Comparison of ENCODE assay signal across 19 cellular contexts in genomic region chr6:33169286-33170175, GRCh38. TPM values are rescaled to one million over a fixed set of nuclear protein-coding genes. Genes with fewer than 3 reads are reported as not detected.
DNase-seq lines count a peak whose midpoint lies in the region; ATAC-seq, FAIRE-seq and TF ChIP-seq lines count a peak whose summit lies in the region.
"Had no signal": no experiment of that assay in that cellular context is flagged by ENCODE, and none has a peak within 500 bp of the region (broad histone marks: within the 10 kb centered on the region; RNA-seq: fewer than 3 reads in every experiment).

No MANE protein-coding gene starts in this region.

- peaks cover 2 to 17% of the 10 kb centered on the region in 2 experiments; a peak in 3 of 5 replicates for H3K27me3 ChIP-seq in HepG2 (ENCODE audit: control insufficient read depth in 1 of 2, insufficient read depth in 2 of 2, low read length in 2 of 2)
- H3K27me3 ChIP-seq in right lobe of liver = no peaks in the 10 kb centered on the region
- H3K27me3 ChIP-seq: sigmoid colon had no signal

- H3K9me3 ChIP-seq in HepG2 (ENCODE audit: low read length) (no peaks in the 10 kb centered on the region), right lobe of liver (no peaks in the 10 kb centered on the region)
- H3K9me3 ChIP-seq: sigmoid colon, thoracic aorta had no signal

- DNase-seq in HepG2 (ENCODE audit: low spot score) (no peak), right lobe of liver (no peak), chondrocyte (ENCODE audit: low spot score) (peak; percentile 57), SW 1271 (lab: John Stamatoyannopoulos, UW) (no peak), NCI-H1092 treated with DMSO at 0.1 percent for 48 hours (lab: John Stamatoyannopoulos, UW) (no peak)
- DNase-seq: activated CD4-positive, alpha-beta T cell treated with anti-CD3 and anti-CD28 coated beads, Interleukin-2, amount 10 ng/mL, durations not matched to agents 7 days and 5 days; dermis blood vessel endothelial cell; left cardiac atrium; mesenchymal stem cell; NCI-H146; NCI-H2171 treated with DMSO at 0.1 percent for 48 hours; NCI-H526; SIG-M5; T-helper 1 cell had no signal

- H3K9me3 Mint-ChIP-seq in chondrocyte (ENCODE audit: low read depth) = no peaks in the 10 kb centered on the region
- H3K9me3 Mint-ChIP-seq: activated CD4-positive, alpha-beta T cell treated with anti-CD3 and anti-CD28 coated beads, Interleukin-2, amount 10 ng/mL, durations not matched to agents 7 days and 5 days; activated T-helper 17 cell treated with anti-CD3 and anti-CD28 coated beads, Interleukin-2, amount 50 U/mL, for 72 hours had no signal

- intact Hi-C loops in HepG2 (cut with micrococcal nuclease; ENCODE audit: unreplicated experiment) = no loop called here
- intact Hi-C loops in right lobe of liver (cut with DNase I) = loop anchor here (5.0 to 10.0 kb wide), 2 partner anchors 75 to 78 kb away; no protein-coding TSS in a partner anchor

- TF ChIP-seq EP300 in HepG2 (IDR thresholded peaks at IDR 0.05; ENCODE audit: low read depth in 2 of 2, low read length in 2 of 2) (no peak), HepG2 (CRISPR knock-in tag; IDR thresholded peaks at IDR 0.05; ENCODE audit: borderline replicate concordance) (no peak)

- ATAC-seq in HepG2 (no peak), right lobe of liver (no peak), HG03135 (IDR thresholded peaks at IDR 0.05; ENCODE audit: unreplicated experiment) (no peak)
- ATAC-seq: activated T-helper 17 cell treated with anti-CD3 and anti-CD28 coated beads, Interleukin-2, amount 50 U/mL, for 72 hours; left cardiac atrium had no signal

- no peaks in the 10 kb centered on the region for H3K27me3 Mint-ChIP-seq in chondrocyte (ENCODE audit: low read depth)
- H3K27me3 Mint-ChIP-seq: activated CD4-positive, alpha-beta T cell treated with anti-CD3 and anti-CD28 coated beads, Interleukin-2, amount 10 ng/mL, durations not matched to agents 7 days and 5 days had no signal

- TF ChIP-seq POLR2A in HepG2 (IDR thresholded peaks at IDR 0.05; ENCODE audit: insufficient read depth in 1 of 2, low read depth in 2 of 2, low read length in 2 of 2) = no peak
- no peak for TF ChIP-seq POLR2A in right lobe of liver (IDR thresholded peaks at IDR 0.05)

- H3K36me3 ChIP-seq in HepG2 (replicated peaks in 1 of 2; ENCODE audit: control insufficient read depth in 1 of 2, insufficient read depth in 2 of 2, low read length in 2 of 2) (no peaks in the 10 kb centered on the region), right lobe of liver (no peaks in the 10 kb centered on the region)
- H3K36me3 ChIP-seq: sigmoid colon, thoracic aorta had no signal

- no peak overlapping the region for H2AFZ ChIP-seq in HepG2 (ENCODE audit: low read length)
- H2AFZ ChIP-seq: parathyroid adenoma had no signal

- H3K4me3 Mint-ChIP-seq in chondrocyte (ENCODE audit: unreplicated experiment) = no peak overlapping the region
- H3K4me3 Mint-ChIP-seq: activated CD4-positive, alpha-beta T cell treated with anti-CD3 and anti-CD28 coated beads, Interleukin-2, amount 10 ng/mL, durations not matched to agents 7 days and 5 days; activated T-helper 17 cell treated with anti-CD3 and anti-CD28 coated beads, Interleukin-2, amount 50 U/mL, for 72 hours had no signal

- no peak overlapping the region for H3K27ac ChIP-seq in HepG2 (ENCODE audit: extremely low read length, insufficient read depth, low read length)
- no peak overlapping the region for H3K27ac ChIP-seq in right lobe of liver
- H3K27ac ChIP-seq: parathyroid adenoma, sigmoid colon, thoracic aorta had no signal

- no peak for TF ChIP-seq CTCF in HepG2 (CRISPR knock-in tag; IDR thresholded peaks at IDR 0.05)
- TF ChIP-seq CTCF in right lobe of liver (IDR thresholded peaks at IDR 0.05) = no peak
- no peak for TF ChIP-seq CTCF in chondrocyte (IDR thresholded peaks at IDR 0.05)

- no peak overlapping the region for H3K4me2 ChIP-seq in HepG2 (ENCODE audit: low read depth, low read length)

- no TSS peak for BruUV-seq in HepG2 (replicated peaks; lab: Mats Ljungman, UMichigan)

- no peak for TF ChIP-seq RAD21 in HepG2 (CRISPR knock-in tag; IDR thresholded peaks at IDR 0.05)

- H3K4me1 ChIP-seq in HepG2 (ENCODE audit: insufficient read depth, low read length) (peaks cover 32% of the 10 kb centered on the region), right lobe of liver (no peaks in the 10 kb centered on the region)
- H3K4me1 ChIP-seq: parathyroid adenoma, sigmoid colon had no signal

- H3K9ac ChIP-seq in HepG2 (ENCODE audit: insufficient read depth, low read depth, low read length) = no peak overlapping the region
- H3K9ac ChIP-seq: parathyroid adenoma had no signal

- H3K36me3 Mint-ChIP-seq in chondrocyte (ENCODE audit: low read depth) = no peaks in the 10 kb centered on the region

- no peaks in the 10 kb centered on the region for H3K4me1 Mint-ChIP-seq in chondrocyte (ENCODE audit: low read depth)
- H3K4me1 Mint-ChIP-seq: activated CD4-positive, alpha-beta T cell treated with anti-CD3 and anti-CD28 coated beads, Interleukin-2, amount 10 ng/mL, durations not matched to agents 7 days and 5 days; activated T-helper 17 cell treated with anti-CD3 and anti-CD28 coated beads, Interleukin-2, amount 50 U/mL, for 72 hours had no signal

- no peaks in the 10 kb centered on the region for H3K79me2 ChIP-seq in HepG2 (ENCODE audit: insufficient read depth, low read length)
- H3K79me2 ChIP-seq: parathyroid adenoma had no signal

- H3K27ac Mint-ChIP-seq in chondrocyte (ENCODE audit: unreplicated experiment) = no peak overlapping the region
- H3K27ac Mint-ChIP-seq: activated CD4-positive, alpha-beta T cell treated with anti-CD3 and anti-CD28 coated beads, Interleukin-2, amount 10 ng/mL, durations not matched to agents 7 days and 5 days; activated T-helper 17 cell treated with anti-CD3 and anti-CD28 coated beads, Interleukin-2, amount 50 U/mL, for 72 hours had no signal

- in situ Hi-C loops in HepG2 (cut with HindIII; ENCODE audit: extremely low pct_ligation_motif_present, low pct_unique_long_range_greater_than_20kb) = loop anchor here (10.0 kb wide), 1 partner anchor 155 kb away; no protein-coding TSS in a partner anchor

- POLR2A ChIA-PET in HepG2 (lab: Yijun Ruan, JAX) = no interaction called here

- FAIRE-seq in HepG2 (lab: Jason Lieb, UNC) = no peak

- 69% methylated on average over 9 of the region's 10 CpGs for WGBS in HepG2 (ENCODE audit: low lambda C conversion rate)
- 93% methylated on average over 5 of the region's 10 CpGs for WGBS in right lobe of liver (ENCODE audit: insufficient coverage, low coverage, low lambda C conversion rate, missing lambda C conversion rate)

- no peaks in the 10 kb centered on the region for H4K20me1 ChIP-seq in HepG2 (ENCODE audit: insufficient read depth, low read length)

- H3K4me3 ChIP-seq in HepG2 (replicated peaks in 1 of 3; ENCODE audit: insufficient read depth in 1 of 3, low read depth in 2 of 3, low read length in 3 of 3) (no peak overlapping the region), right lobe of liver (no peak overlapping the region)
- H3K4me3 ChIP-seq: sigmoid colon, thoracic aorta had no signal

- CTCF ChIA-PET in HepG2 (lab: Yijun Ruan, JAX; ENCODE audit: low intra/inter-chr PET ratio, low total read pairs) = no interaction called here

RNA-seq across cellular contexts. Expression of gene COL11A2, which starts 22.7 kb away (rescaled TPM):
- 0.29 and 0.55 TPM in 2 replicates for total RNA-seq in HepG2 (2016; rRNA removed; fragmentation: Illumina TruSeq; extraction: Trizol)
- 0.10 TPM in 1 of 2 replicates, not detected in the other for total RNA-seq in HepG2 (2016; cell fraction: cytosol; rRNA removed; fragmentation: Illumina TruSeq; extraction: Trizol; ENCODE audit: low read depth)
- total RNA-seq in HepG2 (2016; cell fraction: insoluble cytoplasmic fraction; rRNA removed; fragmentation: Illumina TruSeq; extraction: Trizol) = 0.12 and 0.67 TPM in 2 replicates
- 0.45 TPM in 1 of 2 replicates, not detected in the other for total RNA-seq in HepG2 (2016; cell fraction: membrane; rRNA removed; fragmentation: Illumina TruSeq; extraction: Trizol)
- total RNA-seq in HepG2 (2016; cell fraction: nucleus; rRNA removed; fragmentation: Illumina TruSeq; extraction: Trizol) = 1.0 and 1.1 TPM in 2 replicates
- 0.55 and 0.73 TPM in 2 replicates for polyA plus RNA-seq in HepG2 (2011; rRNA removed)
- polyA plus RNA-seq in HepG2 (2011; cell fraction: cytosol; rRNA removed) = 0.13 and 0.18 TPM in 2 replicates
- polyA plus RNA-seq in HepG2 (2011; cell fraction: nucleus; rRNA removed) = 5.9 and 6.2 TPM in 2 replicates
- 0.97 and 1.9 TPM in 2 replicates for polyA plus RNA-seq in HepG2 (2012)
- polyA plus RNA-seq in HepG2 (2016; cell fraction: cytosol; fragmentation: Illumina TruSeq; extraction: Trizol; ENCODE audit: low read depth) = 0.21 and 0.24 TPM in 2 replicates
- 0.15 and 0.42 TPM in 2 replicates for polyA plus RNA-seq in HepG2 (2016; cell fraction: insoluble cytoplasmic fraction; fragmentation: Illumina TruSeq; extraction: Trizol; ENCODE audit: low read depth)
- polyA plus RNA-seq in HepG2 (2016; cell fraction: membrane; fragmentation: Illumina TruSeq; extraction: Trizol; ENCODE audit: low read depth) = 0.21 TPM in 2 replicates
- polyA plus RNA-seq in HepG2 (2016; cell fraction: nucleus; fragmentation: Illumina TruSeq; extraction: Trizol; ENCODE audit: insufficient read depth, low read depth) = 3.7 and 4.5 TPM in 2 replicates
- 0.20 and 1.1 TPM in 2 replicates for polyA minus RNA-seq in HepG2 (2011; rRNA and poly(A)+ RNA removed; ENCODE audit: low replicate concordance)
- 0.44 TPM in 1 of 2 replicates, not detected in the other for polyA minus RNA-seq in HepG2 (2011; cell fraction: cytosol; rRNA and poly(A)+ RNA removed)
- polyA minus RNA-seq in HepG2 (2011; cell fraction: nucleus; rRNA and poly(A)+ RNA removed) = 0.52 and 0.75 TPM in 2 replicates
- total RNA-seq in right lobe of liver = 1 to 10 TPM in 1 of 6 experiments, under 1 TPM in 5; 0.06 to 1.4 (median 0.61) TPM
- total RNA-seq in chondrocyte = 2.8 to 10.0 TPM (median 10.0 TPM) in 3 replicates

RNA-seq across cellular contexts. Expression of gene RXRB, which starts 30.9 kb away (rescaled TPM):
- total RNA-seq in HepG2 (2016; rRNA removed; fragmentation: Illumina TruSeq; extraction: Trizol) = 21.2 and 26.7 TPM in 2 replicates
- total RNA-seq in HepG2 (2016; cell fraction: cytosol; rRNA removed; fragmentation: Illumina TruSeq; extraction: Trizol; ENCODE audit: low read depth) = 7.7 and 9.8 TPM in 2 replicates
- 20.4 and 25.8 TPM in 2 replicates for total RNA-seq in HepG2 (2016; cell fraction: insoluble cytoplasmic fraction; rRNA removed; fragmentation: Illumina TruSeq; extraction: Trizol)
- total RNA-seq in HepG2 (2016; cell fraction: membrane; rRNA removed; fragmentation: Illumina TruSeq; extraction: Trizol) = 11.0 and 11.2 TPM in 2 replicates
- total RNA-seq in HepG2 (2016; cell fraction: nucleus; rRNA removed; fragmentation: Illumina TruSeq; extraction: Trizol) = 24.9 and 30.1 TPM in 2 replicates
- 55.7 and 62.8 TPM in 2 replicates for polyA plus RNA-seq in HepG2 (2011; rRNA removed)
- polyA plus RNA-seq in HepG2 (2011; cell fraction: cytosol; rRNA removed) = 21.7 and 25.1 TPM in 2 replicates
- 251 and 306 TPM in 2 replicates for polyA plus RNA-seq in HepG2 (2011; cell fraction: nucleus; rRNA removed)
- polyA plus RNA-seq in HepG2 (2012) = 33.2 and 34.8 TPM in 2 replicates
- polyA plus RNA-seq in HepG2 (2016; cell fraction: cytosol; fragmentation: Illumina TruSeq; extraction: Trizol; ENCODE audit: low read depth) = 3.4 and 3.5 TPM in 2 replicates
- polyA plus RNA-seq in HepG2 (2016; cell fraction: insoluble cytoplasmic fraction; fragmentation: Illumina TruSeq; extraction: Trizol; ENCODE audit: low read depth) = 18.6 and 21.0 TPM in 2 replicates
- polyA plus RNA-seq in HepG2 (2016; cell fraction: membrane; fragmentation: Illumina TruSeq; extraction: Trizol; ENCODE audit: low read depth) = 8.2 and 8.4 TPM in 2 replicates
- 78.6 and 88.5 TPM in 2 replicates for polyA plus RNA-seq in HepG2 (2016; cell fraction: nucleus; fragmentation: Illumina TruSeq; extraction: Trizol; ENCODE audit: insufficient read depth, low read depth)
- polyA minus RNA-seq in HepG2 (2011; rRNA and poly(A)+ RNA removed; ENCODE audit: low replicate concordance) = 62.6 and 66.8 TPM in 2 replicates
- polyA minus RNA-seq in HepG2 (2011; cell fraction: cytosol; rRNA and poly(A)+ RNA removed) = 16.9 and 17.9 TPM in 2 replicates
- 41.4 and 51.2 TPM in 2 replicates for polyA minus RNA-seq in HepG2 (2011; cell fraction: nucleus; rRNA and poly(A)+ RNA removed)
- 10 to 100 TPM; 10.1 to 28.2 (median 17.7) TPM for total RNA-seq in right lobe of liver
- total RNA-seq in chondrocyte = 45.1 to 51.5 TPM (median 46.5 TPM) in 3 replicates

RNA-seq across cellular contexts. Expression of gene SLC39A7, which starts 31.1 kb away (rescaled TPM):
- total RNA-seq in HepG2 (2016; rRNA removed; fragmentation: Illumina TruSeq; extraction: Trizol) (127 and 229 TPM in 2 replicates), right lobe of liver (10 to 100 TPM; 33.5 to 61.4 (median 50.1) TPM), chondrocyte (222 to 238 TPM (median 225 TPM) in 3 replicates)
- total RNA-seq in HepG2 (2016; cell fraction: cytosol; rRNA removed; fragmentation: Illumina TruSeq; extraction: Trizol; ENCODE audit: low read depth) = 25.4 and 28.2 TPM in 2 replicates
- 117 and 245 TPM in 2 replicates for total RNA-seq in HepG2 (2016; cell fraction: insoluble cytoplasmic fraction; rRNA removed; fragmentation: Illumina TruSeq; extraction: Trizol)
- total RNA-seq in HepG2 (2016; cell fraction: membrane; rRNA removed; fragmentation: Illumina TruSeq; extraction: Trizol) = 69.2 and 73.5 TPM in 2 replicates
- 168 and 183 TPM in 2 replicates for total RNA-seq in HepG2 (2016; cell fraction: nucleus; rRNA removed; fragmentation: Illumina TruSeq; extraction: Trizol)
- 142 and 181 TPM in 2 replicates for polyA plus RNA-seq in HepG2 (2011; rRNA removed)
- polyA plus RNA-seq in HepG2 (2011; cell fraction: cytosol; rRNA removed) = 156 and 173 TPM in 2 replicates
- 155 and 160 TPM in 2 replicates for polyA plus RNA-seq in HepG2 (2011; cell fraction: nucleus; rRNA removed)
- 179 and 194 TPM in 2 replicates for polyA plus RNA-seq in HepG2 (2012)
- 25.6 and 28.5 TPM in 2 replicates for polyA plus RNA-seq in HepG2 (2016; cell fraction: cytosol; fragmentation: Illumina TruSeq; extraction: Trizol; ENCODE audit: low read depth)
- 134 and 143 TPM in 2 replicates for polyA plus RNA-seq in HepG2 (2016; cell fraction: insoluble cytoplasmic fraction; fragmentation: Illumina TruSeq; extraction: Trizol; ENCODE audit: low read depth)
- polyA plus RNA-seq in HepG2 (2016; cell fraction: membrane; fragmentation: Illumina TruSeq; extraction: Trizol; ENCODE audit: low read depth) = 52.6 and 58.2 TPM in 2 replicates
- polyA plus RNA-seq in HepG2 (2016; cell fraction: nucleus; fragmentation: Illumina TruSeq; extraction: Trizol; ENCODE audit: insufficient read depth, low read depth) = 338 and 345 TPM in 2 replicates
- polyA minus RNA-seq in HepG2 (2011; rRNA and poly(A)+ RNA removed; ENCODE audit: low replicate concordance) = 85.7 and 161 TPM in 2 replicates
- 54.5 and 56.6 TPM in 2 replicates for polyA minus RNA-seq in HepG2 (2011; cell fraction: cytosol; rRNA and poly(A)+ RNA removed)
- 68.1 and 69.5 TPM in 2 replicates for polyA minus RNA-seq in HepG2 (2011; cell fraction: nucleus; rRNA and poly(A)+ RNA removed)

RNA-seq across cellular contexts. Expression of gene HSD17B8, which starts 34.9 kb away (rescaled TPM):
- total RNA-seq in HepG2 (2016; rRNA removed; fragmentation: Illumina TruSeq; extraction: Trizol) (12.6 and 13.5 TPM in 2 replicates), right lobe of liver (10 to 100 TPM; 14.3 to 39.8 (median 33.8) TPM), chondrocyte (0.60 to 2.8 TPM (median 1.1 TPM) in 3 replicates)
- 2.7 and 4.8 TPM in 2 replicates for total RNA-seq in HepG2 (2016; cell fraction: cytosol; rRNA removed; fragmentation: Illumina TruSeq; extraction: Trizol; ENCODE audit: low read depth)
- total RNA-seq in HepG2 (2016; cell fraction: insoluble cytoplasmic fraction; rRNA removed; fragmentation: Illumina TruSeq; extraction: Trizol) = 13.4 and 15.0 TPM in 2 replicates
- 5.0 TPM in 2 replicates for total RNA-seq in HepG2 (2016; cell fraction: membrane; rRNA removed; fragmentation: Illumina TruSeq; extraction: Trizol)
- total RNA-seq in HepG2 (2016; cell fraction: nucleus; rRNA removed; fragmentation: Illumina TruSeq; extraction: Trizol) = 6.0 and 8.0 TPM in 2 replicates
- 20.1 and 21.6 TPM in 2 replicates for polyA plus RNA-seq in HepG2 (2011; rRNA removed)
- polyA plus RNA-seq in HepG2 (2011; cell fraction: cytosol; rRNA removed) = 25.2 and 35.5 TPM in 2 replicates
- 57.9 and 67.9 TPM in 2 replicates for polyA plus RNA-seq in HepG2 (2011; cell fraction: nucleus; rRNA removed)
- polyA plus RNA-seq in HepG2 (2012) = 10.8 and 13.9 TPM in 2 replicates
- 3.8 and 4.0 TPM in 2 replicates for polyA plus RNA-seq in HepG2 (2016; cell fraction: cytosol; fragmentation: Illumina TruSeq; extraction: Trizol; ENCODE audit: low read depth)
- 14.2 and 14.6 TPM in 2 replicates for polyA plus RNA-seq in HepG2 (2016; cell fraction: insoluble cytoplasmic fraction; fragmentation: Illumina TruSeq; extraction: Trizol; ENCODE audit: low read depth)
- 4.5 and 4.8 TPM in 2 replicates for polyA plus RNA-seq in HepG2 (2016; cell fraction: membrane; fragmentation: Illumina TruSeq; extraction: Trizol; ENCODE audit: low read depth)
- 12.8 and 15.0 TPM in 2 replicates for polyA plus RNA-seq in HepG2 (2016; cell fraction: nucleus; fragmentation: Illumina TruSeq; extraction: Trizol; ENCODE audit: insufficient read depth, low read depth)
- 12.8 and 27.4 TPM in 2 replicates for polyA minus RNA-seq in HepG2 (2011; rRNA and poly(A)+ RNA removed; ENCODE audit: low replicate concordance)
- polyA minus RNA-seq in HepG2 (2011; cell fraction: cytosol; rRNA and poly(A)+ RNA removed) = 4.9 and 5.1 TPM in 2 replicates
- polyA minus RNA-seq in HepG2 (2011; cell fraction: nucleus; rRNA and poly(A)+ RNA removed) = 4.2 and 5.5 TPM in 2 replicates

RNA-seq across cellular contexts. Expression of gene RING1, which starts 38.8 kb away (rescaled TPM):
- total RNA-seq in HepG2 (2016; rRNA removed; fragmentation: Illumina TruSeq; extraction: Trizol) = 19.8 and 23.9 TPM in 2 replicates
- 10.0 and 10.7 TPM in 2 replicates for total RNA-seq in HepG2 (2016; cell fraction: cytosol; rRNA removed; fragmentation: Illumina TruSeq; extraction: Trizol; ENCODE audit: low read depth)
- total RNA-seq in HepG2 (2016; cell fraction: insoluble cytoplasmic fraction; rRNA removed; fragmentation: Illumina TruSeq; extraction: Trizol) = 18.4 and 25.4 TPM in 2 replicates
- 17.3 and 21.2 TPM in 2 replicates for total RNA-seq in HepG2 (2016; cell fraction: membrane; rRNA removed; fragmentation: Illumina TruSeq; extraction: Trizol)
- 12.2 and 16.1 TPM in 2 replicates for total RNA-seq in HepG2 (2016; cell fraction: nucleus; rRNA removed; fragmentation: Illumina TruSeq; extraction: Trizol)
- 33.6 and 42.9 TPM in 2 replicates for polyA plus RNA-seq in HepG2 (2011; rRNA removed)
- polyA plus RNA-seq in HepG2 (2011; cell fraction: cytosol; rRNA removed) = 23.2 and 29.0 TPM in 2 replicates
- polyA plus RNA-seq in HepG2 (2011; cell fraction: nucleus; rRNA removed) = 93.0 and 104 TPM in 2 replicates
- polyA plus RNA-seq in HepG2 (2012) = 32.2 and 34.6 TPM in 2 replicates
- 14.4 and 19.7 TPM in 2 replicates for polyA plus RNA-seq in HepG2 (2016; cell fraction: cytosol; fragmentation: Illumina TruSeq; extraction: Trizol; ENCODE audit: low read depth)
- 31.5 and 40.1 TPM in 2 replicates for polyA plus RNA-seq in HepG2 (2016; cell fraction: insoluble cytoplasmic fraction; fragmentation: Illumina TruSeq; extraction: Trizol; ENCODE audit: low read depth)
- polyA plus RNA-seq in HepG2 (2016; cell fraction: membrane; fragmentation: Illumina TruSeq; extraction: Trizol; ENCODE audit: low read depth) = 23.8 and 28.0 TPM in 2 replicates
- 56.0 and 58.2 TPM in 2 replicates for polyA plus RNA-seq in HepG2 (2016; cell fraction: nucleus; fragmentation: Illumina TruSeq; extraction: Trizol; ENCODE audit: insufficient read depth, low read depth)
- polyA minus RNA-seq in HepG2 (2011; rRNA and poly(A)+ RNA removed; ENCODE audit: low replicate concordance) = 22.4 and 30.2 TPM in 2 replicates
- 10.9 and 13.5 TPM in 2 replicates for polyA minus RNA-seq in HepG2 (2011; cell fraction: cytosol; rRNA and poly(A)+ RNA removed)
- polyA minus RNA-seq in HepG2 (2011; cell fraction: nucleus; rRNA and poly(A)+ RNA removed) = 8.4 and 9.9 TPM in 2 replicates
- 10 to 100 TPM in 4 of 6 experiments, 1 to 10 TPM in 2; 7.5 to 21.3 (median 19.7) TPM for total RNA-seq in right lobe of liver
- 42.8 to 49.7 TPM (median 44.5 TPM) in 3 replicates for total RNA-seq in chondrocyte
